ENCODE assay signal across 32 cellular contexts in the genomic region with DNA sequence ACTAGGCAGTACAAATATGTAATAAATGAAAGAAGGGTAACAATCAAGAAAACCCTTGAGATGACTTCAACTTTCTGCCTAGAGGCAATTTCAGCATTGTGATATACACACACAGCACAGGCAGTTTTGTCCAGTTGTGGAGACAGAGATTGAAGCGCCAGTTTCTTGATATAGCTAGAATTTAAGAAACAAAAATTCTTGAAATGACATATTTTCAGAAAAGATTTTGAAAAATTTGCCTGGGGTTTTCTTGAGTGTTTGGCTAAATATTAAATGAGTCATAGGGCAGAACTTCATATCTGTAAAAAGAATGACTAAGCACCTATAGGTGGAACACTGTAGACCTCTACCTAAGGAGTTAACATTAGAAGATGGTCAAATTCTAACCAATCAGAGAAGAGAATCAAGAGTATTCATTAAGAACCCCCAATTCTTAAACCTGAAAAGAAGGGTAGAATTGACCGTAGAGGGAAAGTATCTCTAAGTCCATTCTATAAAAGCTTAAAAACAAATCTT.
DNase-seq lines count a peak whose midpoint lies in the region; ATAC-seq lines count a peak whose summit lies in the region.
"Had no signal": no experiment of that assay in that cellular context is flagged by ENCODE, and none has a peak within 500 bp of the region (broad histone marks: within the 10 kb centered on the region; RNA-seq: fewer than 3 reads in every experiment).

No MANE protein-coding gene starts in this region.

- peak; percentile 40 for DNase-seq in adipocyte (ENCODE audit: low read depth)
- DNase-seq in activated gamma-delta T cell (lab: John Stamatoyannopoulos, UW), result no peak
- DNase-seq in activated T-cell treated with anti-CD3 and anti-CD28 coated beads for 4 hours, result no peak
- DNase-seq in activated CD4-positive, alpha-beta T cell treated with anti-CD3 and anti-CD28 coated beads, Interleukin-2, amount 10 ng/mL, durations not matched to agents 7 days and 5 days, result no peak
- DNase-seq: activated CD4-positive, alpha-beta T cell treated with anti-CD3 and anti-CD28 coated beads for 4 hours; CD8-positive, alpha-beta T cell; effector memory CD8-positive, alpha-beta T cell; EL; glutamatergic neuron; MM.1S; NCI-H2029 treated with DMSO at 0.1 percent for 48 hours; NCI-H69; Peyer's patch; psoas muscle; SIG-M5; sigmoid colon; stimulated activated CD4-positive, alpha-beta T cell treated with anti-CD3 and anti-CD28 coated beads, Interleukin-12 subunit alpha, Interleukin-12 subunit beta, amount 100 ng/mL, for 4 hours; stimulated activated CD4-positive, alpha-beta T cell treated with anti-CD3 and anti-CD28 coated beads, Interleukin-4, amount 100 ng/mL, for 1 hour; stomach; thyroid gland; WERI-Rb-1 had no signal

- H3K27me3 ChIP-seq in adipocyte (replicated peaks; ENCODE audit: control insufficient read depth, insufficient read depth, low read length), result no peaks in the 10 kb centered on the region
- H3K27me3 ChIP-seq: ascending aorta, cardiac muscle cell, Peyer's patch, sigmoid colon, stomach, thyroid gland had no signal

- H3K4me3 Mint-ChIP-seq in activated CD4-positive, alpha-beta T cell treated with anti-CD3 and anti-CD28 coated beads, Interleukin-2, amount 10 ng/mL, durations not matched to agents 7 days and 5 days, result no peak overlapping the region
- H3K4me3 Mint-ChIP-seq: activated naive CD4-positive, alpha-beta T cell treated with anti-CD3 and anti-CD28 coated beads, Interleukin-2, amount 50 U/mL, for 24 hours; B cell; CD8-positive, alpha-beta T cell; effector memory CD8-positive, alpha-beta T cell; nephron had no signal

- no peak overlapping the region for H3K4me3 ChIP-seq in adipocyte (ENCODE audit: low read length)
- H3K4me3 ChIP-seq: ascending aorta, cardiac muscle cell, Peyer's patch, psoas muscle, sigmoid colon, stomach, thyroid gland had no signal

- H3K4me1 ChIP-seq in adipocyte (ENCODE audit: control insufficient read depth, insufficient read depth, low read length), result peaks cover 7% of the 10 kb centered on the region
- H3K4me1 ChIP-seq: ascending aorta, Peyer's patch, psoas muscle, sigmoid colon, stomach, thyroid gland had no signal

- CTCF ChIA-PET in activated CD4-positive, alpha-beta T cell treated with anti-CD3 and anti-CD28 coated beads, Interleukin-2, amount 10 ng/mL, durations not matched to agents 7 days and 5 days (lab: Charles Lee), result no interaction called here

- POLR2A ChIA-PET in activated CD4-positive, alpha-beta T cell treated with anti-CD3 and anti-CD28 coated beads, Interleukin-2, amount 10 ng/mL, durations not matched to agents 7 days and 5 days (lab: Charles Lee), result no interaction called here

- H3K9me3 Mint-ChIP-seq in activated CD4-positive, alpha-beta T cell treated with anti-CD3 and anti-CD28 coated beads, Interleukin-2, amount 10 ng/mL, durations not matched to agents 7 days and 5 days, result no peaks in the 10 kb centered on the region
- H3K9me3 Mint-ChIP-seq: activated T-helper 2 cell treated with anti-CD3 and anti-CD28 coated beads, Interferon-gamma antibody, Interleukin-2, Interleukin-4, amounts not matched to agents 10 μg/mL and 5 μg/mL and 100 μg/mL, durations not matched to agents 14 hours and 24 hours and 36 hours; nephron had no signal

- no peaks in the 10 kb centered on the region for H3K4me1 Mint-ChIP-seq in activated CD4-positive, alpha-beta T cell treated with anti-CD3 and anti-CD28 coated beads, Interleukin-2, amount 10 ng/mL, durations not matched to agents 7 days and 5 days
- H3K4me1 Mint-ChIP-seq: activated naive CD4-positive, alpha-beta T cell treated with anti-CD3 and anti-CD28 coated beads, Interleukin-2, amount 50 U/mL, for 24 hours; B cell; nephron had no signal

- H3K27ac Mint-ChIP-seq in activated CD4-positive, alpha-beta T cell treated with anti-CD3 and anti-CD28 coated beads, Interleukin-2, amount 10 ng/mL, durations not matched to agents 7 days and 5 days, result no peak overlapping the region
- H3K27ac Mint-ChIP-seq: activated naive CD4-positive, alpha-beta T cell treated with anti-CD3 and anti-CD28 coated beads, Interleukin-2, amount 50 U/mL, for 24 hours; activated T-helper 2 cell treated with anti-CD3 and anti-CD28 coated beads, Interferon-gamma antibody, Interleukin-2, Interleukin-4, amounts not matched to agents 10 μg/mL and 5 μg/mL and 100 μg/mL, durations not matched to agents 14 hours and 24 hours and 36 hours; B cell; CD8-positive, alpha-beta T cell; effector memory CD8-positive, alpha-beta T cell; nephron had no signal

- no peaks in the 10 kb centered on the region for H3K36me3 ChIP-seq in adipocyte (ENCODE audit: control insufficient read depth, insufficient read depth, low read length, severe bottlenecking)
- H3K36me3 ChIP-seq: ascending aorta, cardiac muscle cell, Peyer's patch, sigmoid colon, stomach, thyroid gland, WERI-Rb-1 had no signal

- H3K9ac ChIP-seq in adipocyte (ENCODE audit: low read length), result no peak overlapping the region
- H3K9ac ChIP-seq: KMS-11 had no signal

- no peaks in the 10 kb centered on the region for H3K27me3 Mint-ChIP-seq in activated CD4-positive, alpha-beta T cell treated with anti-CD3 and anti-CD28 coated beads, Interleukin-2, amount 10 ng/mL, durations not matched to agents 7 days and 5 days
- H3K27me3 Mint-ChIP-seq: activated naive CD4-positive, alpha-beta T cell treated with anti-CD3 and anti-CD28 coated beads, Interleukin-2, amount 50 U/mL, for 24 hours; B cell; effector memory CD8-positive, alpha-beta T cell had no signal

- no peaks in the 10 kb centered on the region for H3K36me3 Mint-ChIP-seq in activated CD4-positive, alpha-beta T cell treated with anti-CD3 and anti-CD28 coated beads, Interleukin-2, amount 10 ng/mL, durations not matched to agents 7 days and 5 days (ENCODE audit: low read depth)
- H3K36me3 Mint-ChIP-seq: activated naive CD4-positive, alpha-beta T cell treated with anti-CD3 and anti-CD28 coated beads, Interleukin-2, amount 50 U/mL, for 24 hours; CD8-positive, alpha-beta T cell had no signal

- peaks cover 4% of the 10 kb centered on the region for H3K9me3 ChIP-seq in adipocyte (ENCODE audit: control insufficient read depth, low read length)
- H3K9me3 ChIP-seq: ascending aorta, Peyer's patch, psoas muscle, sigmoid colon, thyroid gland had no signal

- ATAC-seq in GM18520 (IDR thresholded peaks at IDR 0.05; ENCODE audit: unreplicated experiment) (peak; percentile 60), GM21619 (IDR thresholded peaks at IDR 0.05; ENCODE audit: unreplicated experiment) (peak; percentile 67), HG03558 (IDR thresholded peaks at IDR 0.05; ENCODE audit: extremely low read depth, unreplicated experiment) (peak; percentile 48), GM21367 (IDR thresholded peaks at IDR 0.05; ENCODE audit: unreplicated experiment) (no peak)
- ATAC-seq: CD8-positive, alpha-beta T cell; effector memory CD8-positive, alpha-beta T cell; psoas muscle had no signal
